Comparison of ENCODE assay signal across 30 cellular contexts in genomic region chr18:36155960-36156757, GRCh38. TPM values are rescaled to one million over a fixed set of nuclear protein-coding genes. Genes with fewer than 3 reads are reported as not detected.
DNase-seq lines count a peak whose midpoint lies in the region; ATAC-seq, FAIRE-seq and TF ChIP-seq lines count a peak whose summit lies in the region.
"Had no signal": no experiment of that assay in that cellular context is flagged by ENCODE, and none has a peak within 500 bp of the region (broad histone marks: within the 10 kb centered on the region; RNA-seq: fewer than 3 reads in every experiment).

No MANE protein-coding gene starts in this region.

- H3K27ac ChIP-seq in fibroblast of lung (ENCODE audit: insufficient read depth, low read length) = peak overlapping the region; percentile 91
- H3K27ac ChIP-seq in CD8-positive, alpha-beta memory T cell (ENCODE audit: low read depth, low read length) = no peak overlapping the region
- H3K27ac ChIP-seq: breast epithelium, colonic mucosa, heart left ventricle, prostate gland, suprapubic skin had no signal

- no peak overlapping the region for H2AFZ ChIP-seq in fibroblast of lung (ENCODE audit: low read length)

- no peaks in the 10 kb centered on the region for H3K27me3 ChIP-seq in fibroblast of lung (ENCODE audit: control insufficient read depth, insufficient read depth, low read length)
- H3K27me3 ChIP-seq in CD8-positive, alpha-beta memory T cell (ENCODE audit: insufficient read depth, low read length, poor library complexity, severe bottlenecking) = no peaks in the 10 kb centered on the region
- H3K27me3 ChIP-seq: breast epithelium, colonic mucosa, heart left ventricle, suprapubic skin had no signal

- no peaks in the 10 kb centered on the region for H4K20me1 ChIP-seq in fibroblast of lung (ENCODE audit: control insufficient read depth, extremely low read depth, insufficient read depth, low read length)

- TF ChIP-seq CTCF in fibroblast of lung (conservative IDR thresholded peaks at IDR 0.05 in 1 of 2, IDR thresholded peaks at IDR 0.05 in 1 of 2; ENCODE audit: low read depth in 1 of 2, low read length in 2 of 2) = no peak

- POLR2A ChIA-PET in CD8-positive, alpha-beta memory T cell (lab: Charles Lee) = no interaction called here

- H3K9ac ChIP-seq in fibroblast of lung (ENCODE audit: insufficient read depth, low read length) = no peak overlapping the region

- no peak overlapping the region for H3K4me2 ChIP-seq in fibroblast of lung (ENCODE audit: extremely low read depth, insufficient read depth, low read length)

- H3K9me3 ChIP-seq in fibroblast of lung (ENCODE audit: control insufficient read depth, insufficient read depth, low read depth, low read length) = no peaks in the 10 kb centered on the region
- no peaks in the 10 kb centered on the region for H3K9me3 ChIP-seq in CD8-positive, alpha-beta memory T cell (ENCODE audit: low read length)
- H3K9me3 ChIP-seq: breast epithelium, colonic mucosa, heart left ventricle, prostate gland, suprapubic skin had no signal

- no peaks in the 10 kb centered on the region for H3K79me2 ChIP-seq in fibroblast of lung (ENCODE audit: control insufficient read depth, insufficient read depth, low read length)

- H3K36me3 ChIP-seq in fibroblast of lung (ENCODE audit: control insufficient read depth, insufficient read depth, low read length) = peaks cover 5% of the 10 kb centered on the region
- H3K36me3 ChIP-seq in CD8-positive, alpha-beta memory T cell (ENCODE audit: insufficient read depth, low read length) = peaks cover 55% of the 10 kb centered on the region
- H3K36me3 ChIP-seq: colonic mucosa had no signal

- DNase-seq in EL = peak; percentile 71
- no peak for DNase-seq in RCC 7860 (ENCODE audit: low spot score)
- DNase-seq in fibroblast of lung (ENCODE audit: low read depth in 2 of 2) = peak in 1 of 2 donors; percentile 78
- DNase-seq in renal cortical epithelial cell (ENCODE audit: low read depth) = peak; percentile 76
- no peak for DNase-seq in CD8-positive, alpha-beta memory T cell
- DNase-seq in stimulated activated CD4-positive, alpha-beta T cell treated with anti-CD3 and anti-CD28 coated beads, Interleukin-12 subunit alpha, Interleukin-12 subunit beta, amount 100 ng/mL, for 4 hours = no peak
- DNase-seq: activated CD4-positive, alpha-beta memory T cell treated with anti-CD3 and anti-CD28 coated beads, Interleukin-2, amount 10 ng/mL, durations not matched to agents 7 days and 5 days; activated CD4-positive, CD25-positive, alpha-beta regulatory T cell treated with anti-CD3 and anti-CD28 coated beads, Interleukin-2, amount 50 U/mL, for 72 hours; CD4-positive, CD25-positive, alpha-beta regulatory T cell; colonic mucosa; heart left ventricle; left cardiac atrium; NCI-H1092; NCI-H187 treated with DMSO at 0.1 percent for 48 hours; NCI-H526; SIG-M5; stimulated activated CD4-positive, alpha-beta T cell treated with anti-CD3 and anti-CD28 coated beads, Interleukin-4, amount 100 ng/mL, for 1 hour; stimulated activated naive B cell treated with anti-CD40 and anti-IgM and Interleukin-4, amounts not matched to agents 10 μg/mL and 1 μg/mL and 100 μg/mL, for 72 hours; T-cell had no signal

- CTCF ChIA-PET in CD8-positive, alpha-beta memory T cell (lab: Charles Lee) = no interaction called here

- no peaks in the 10 kb centered on the region for H3K9me3 Mint-ChIP-seq in CD8-positive, alpha-beta memory T cell
- H3K9me3 Mint-ChIP-seq: activated CD4-positive, alpha-beta memory T cell treated with anti-CD3 and anti-CD28 coated beads, Interleukin-2, amount 10 ng/mL, durations not matched to agents 7 days and 5 days; CD4-positive, CD25-positive, alpha-beta regulatory T cell; memory B cell; stimulated activated naive B cell treated with anti-CD40 and anti-IgM and Interleukin-4, amounts not matched to agents 10 μg/mL and 1 μg/mL and 100 μg/mL, for 72 hours; T-cell had no signal

- peak overlapping the region in 1 of 8 donors; percentile 24 for H3K27ac Mint-ChIP-seq in CD8-positive, alpha-beta memory T cell
- H3K27ac Mint-ChIP-seq: activated CD4-positive, alpha-beta memory T cell treated with anti-CD3 and anti-CD28 coated beads, Interleukin-2, amount 10 ng/mL, durations not matched to agents 7 days and 5 days; stimulated activated naive B cell treated with anti-CD40 and anti-IgM and Interleukin-4, amounts not matched to agents 10 μg/mL and 1 μg/mL and 100 μg/mL, for 72 hours; T-cell had no signal

- ATAC-seq in HG03432 (IDR thresholded peaks at IDR 0.05; ENCODE audit: unreplicated experiment) = no peak
- ATAC-seq: heart left ventricle; left cardiac atrium; Panc1; stimulated activated naive B cell treated with anti-CD40 and anti-IgM and Interleukin-4, amounts not matched to agents 10 μg/mL and 1 μg/mL and 100 μg/mL, for 72 hours; T-cell had no signal

- peak; percentile 78 for FAIRE-seq in RCC 7860 (lab: Jason Lieb, UNC)
- FAIRE-seq: G401.6, H1, TTC549, urothelium cell line had no signal

- H3K4me3 ChIP-seq in fibroblast of lung (replicated peaks in 1 of 4; ENCODE audit: control extremely low read depth in 1 of 4, insufficient read depth in 1 of 4, low read depth in 3 of 4, low read length in 4 of 4) = no peak overlapping the region
- no peak overlapping the region for H3K4me3 ChIP-seq in CD8-positive, alpha-beta memory T cell (ENCODE audit: low read length)
- H3K4me3 ChIP-seq: breast epithelium, colonic mucosa, heart left ventricle, prostate gland, skin epidermis, suprapubic skin had no signal

- peaks cover 31% of the 10 kb centered on the region for H3K4me1 ChIP-seq in fibroblast of lung (ENCODE audit: control insufficient read depth, extremely low read depth, insufficient read depth, low read length)
- H3K4me1 ChIP-seq in CD8-positive, alpha-beta memory T cell (ENCODE audit: insufficient read depth, low read length) = no peaks in the 10 kb centered on the region
- H3K4me1 ChIP-seq: breast epithelium, colonic mucosa, prostate gland, suprapubic skin had no signal

- peaks cover 8 to 88% (median 38%) of the 10 kb centered on the region in 3 donors for H3K36me3 Mint-ChIP-seq in CD8-positive, alpha-beta memory T cell

- H3K27me3 Mint-ChIP-seq in CD8-positive, alpha-beta memory T cell = no peaks in the 10 kb centered on the region
- H3K27me3 Mint-ChIP-seq: activated CD4-positive, alpha-beta memory T cell treated with anti-CD3 and anti-CD28 coated beads, Interleukin-2, amount 10 ng/mL, durations not matched to agents 7 days and 5 days; CD4-positive, CD25-positive, alpha-beta regulatory T cell; memory B cell; stimulated activated naive B cell treated with anti-CD40 and anti-IgM and Interleukin-4, amounts not matched to agents 10 μg/mL and 1 μg/mL and 100 μg/mL, for 72 hours; T-cell had no signal

- H3K4me1 Mint-ChIP-seq in CD8-positive, alpha-beta memory T cell = peaks cover 29 to 53% (median 46%) of the 10 kb centered on the region in 3 donors

- H3K4me3 Mint-ChIP-seq in CD8-positive, alpha-beta memory T cell = no peak overlapping the region
- H3K4me3 Mint-ChIP-seq: activated CD4-positive, alpha-beta memory T cell treated with anti-CD3 and anti-CD28 coated beads, Interleukin-2, amount 10 ng/mL, durations not matched to agents 7 days and 5 days; CD4-positive, CD25-positive, alpha-beta regulatory T cell; memory B cell; stimulated activated naive B cell treated with anti-CD40 and anti-IgM and Interleukin-4, amounts not matched to agents 10 μg/mL and 1 μg/mL and 100 μg/mL, for 72 hours; T-cell had no signal

RNA-seq across cellular contexts. Expression of gene ELP2, which starts 26.5 kb away (rescaled TPM):
- 135 and 309 TPM in 2 replicates for total RNA-seq in fibroblast of lung
- 72.4 and 96.6 TPM in 2 replicates for polyA plus RNA-seq in fibroblast of lung
- polyA plus RNA-seq in fibroblast of lung (2012) = 73.0 and 76.0 TPM in 2 replicates
- 100 and 185 TPM in 2 replicates for polyA minus RNA-seq in fibroblast of lung (ENCODE audit: low replicate concordance)
- 83.9 and 84.2 TPM in 2 replicates for total RNA-seq in renal cortical epithelial cell
- 10 to 100 TPM; 85.8 to 89.6 TPM for total RNA-seq in CD8-positive, alpha-beta memory T cell
- 64.1 TPM for polyA plus RNA-seq in CD8-positive, alpha-beta memory T cell

RNA-seq across cellular contexts. Expression of gene SLC39A6, which starts 27.0 kb away (rescaled TPM):
- total RNA-seq in fibroblast of lung (107 and 164 TPM in 2 replicates), renal cortical epithelial cell (102 and 165 TPM in 2 replicates)
- polyA plus RNA-seq in fibroblast of lung = 85.6 and 118 TPM in 2 replicates
- polyA plus RNA-seq in fibroblast of lung (2012) = 44.9 and 63.2 TPM in 2 replicates
- 35.6 and 36.6 TPM in 2 replicates for polyA minus RNA-seq in fibroblast of lung (ENCODE audit: low replicate concordance)
- total RNA-seq in CD8-positive, alpha-beta memory T cell = 10 to 100 TPM; 43.8 to 44.8 TPM
- 33.1 TPM for polyA plus RNA-seq in CD8-positive, alpha-beta memory T cell

RNA-seq across cellular contexts. Expression of gene MOCOS, which starts 31.1 kb away (rescaled TPM):
- 9.0 and 13.9 TPM in 2 replicates for total RNA-seq in fibroblast of lung
- 2.0 TPM in 2 replicates for polyA plus RNA-seq in fibroblast of lung
- polyA plus RNA-seq in fibroblast of lung (2012) = 1.9 and 2.3 TPM in 2 replicates
- polyA minus RNA-seq in fibroblast of lung (ENCODE audit: low replicate concordance) = 6.2 and 6.6 TPM in 2 replicates
- 12.0 and 14.6 TPM in 2 replicates for total RNA-seq in renal cortical epithelial cell
- under 1 TPM; 0.04 to 0.13 TPM for total RNA-seq in CD8-positive, alpha-beta memory T cell
- 0.07 TPM for polyA plus RNA-seq in CD8-positive, alpha-beta memory T cell
- total RNA-seq: CD4-positive, CD25-positive, alpha-beta regulatory T cell had no signal

Comparison
In these comparisons a context has a peak if more than half of its experiments do, and no peak if none do; other contexts are left out.
1. DNase-seq: peak in EL (single experiment) and renal cortical epithelial cell (single experiment); none in RCC 7860 (single experiment), CD8-positive, alpha-beta memory T cell (0 of 5) and stimulated activated CD4-positive, alpha-beta T cell treated with anti-CD3 and anti-CD28 coated beads, Interleukin-12 subunit alpha, Interleukin-12 subunit beta, amount 100 ng/mL, for 4 hours (single experiment).